Comparison of ENCODE assay signal across 11 cellular contexts in genomic region chr1:44616991-44617702, GRCh38. TPM values are rescaled to one million over a fixed set of nuclear protein-coding genes. Genes with fewer than 3 reads are reported as not detected.
DNase-seq lines count a peak whose midpoint lies in the region; ATAC-seq and TF ChIP-seq lines count a peak whose summit lies in the region.
"Had no signal": no experiment of that assay in that cellular context is flagged by ENCODE, and none has a peak within 500 bp of the region (broad histone marks: within the 10 kb centered on the region; RNA-seq: fewer than 3 reads in every experiment).

No MANE protein-coding gene starts in this region.

- H3K79me2 ChIP-seq in osteoblast (ENCODE audit: insufficient read depth, low read length): no peaks in the 10 kb centered on the region

- peak overlapping the region; percentile 4 to 51 for H3K4me3 ChIP-seq in gastroesophageal sphincter
- peak overlapping the region; percentile 77 for H3K4me3 ChIP-seq in osteoblast (ENCODE audit: insufficient read depth, low read length)

- no peaks in the 10 kb centered on the region for H3K9me3 ChIP-seq in gastroesophageal sphincter
- no peaks in the 10 kb centered on the region for H3K9me3 ChIP-seq in osteoblast (ENCODE audit: low read depth, low read length)

- 27% methylated on average over 7 of the region's 63 CpGs; no CpG with 5 or more reads in 1 of the 2 donors for WGBS in gastroesophageal sphincter (ENCODE audit: low coverage in 1 of 2), 2 donors

- DNase-seq in AG20443 (ENCODE audit: low spot score): peak; percentile 94
- peak; percentile 97 for DNase-seq in osteoblast (ENCODE audit: insufficient read length, low spot score, missing footprints)
- no peak for DNase-seq in NK-92 treated with Interleukin-12 subunit alpha and Interleukin-12 subunit beta, amount 100 ng/mL, for 24 hours (lab: John Stamatoyannopoulos, UW)
- DNase-seq in activated CD4-positive, alpha-beta T cell treated with anti-CD3 and anti-CD28 coated beads for 48 hours: no peak
- DNase-seq: activated CD8-positive, alpha-beta T cell treated with anti-CD3 and anti-CD28 coated beads, Interleukin-2, amount 10 ng/mL, durations not matched to agents 7 days and 5 days; DMS79; NCI-H1930 had no signal

- ATAC-seq in SK-N-SH treated with all-trans-retinoic acid at 6 μM for 48 hours (peak; percentile 74), gastroesophageal sphincter (peak; percentile 72), GM19455 (IDR thresholded peaks at IDR 0.05; ENCODE audit: unreplicated experiment) (no peak), GM19351 (IDR thresholded peaks at IDR 0.05; ENCODE audit: unreplicated experiment) (no peak)
- ATAC-seq: activated CD8-positive, alpha-beta T cell treated with anti-CD3 and anti-CD28 coated beads, Interleukin-2, amount 10 ng/mL, durations not matched to agents 7 days and 5 days had no signal

- peak overlapping the region in 1 of 4 donors; percentile 20 for H3K27ac ChIP-seq in gastroesophageal sphincter
- peak overlapping the region; percentile 23 for H3K27ac ChIP-seq in osteoblast (ENCODE audit: low read depth, low read length)

- H3K27me3 ChIP-seq in gastroesophageal sphincter (peaks cover 17% of the 10 kb centered on the region), osteoblast (ENCODE audit: insufficient read depth, low read length) (no peaks in the 10 kb centered on the region)

- no peaks in the 10 kb centered on the region for H4K20me1 ChIP-seq in osteoblast (ENCODE audit: insufficient read depth, low read length)

- no peaks in the 10 kb centered on the region for H3K36me3 ChIP-seq in gastroesophageal sphincter
- H3K36me3 ChIP-seq in osteoblast (ENCODE audit: insufficient read depth, low read length): no peaks in the 10 kb centered on the region

- TF ChIP-seq EP300 in gastroesophageal sphincter (IDR thresholded peaks at IDR 0.05): no peak

- peak overlapping the region; percentile 82 for H3K4me2 ChIP-seq in osteoblast (ENCODE audit: insufficient read depth, low read length)

- TF ChIP-seq POLR2A in gastroesophageal sphincter (IDR thresholded peaks at IDR 0.05): no peak

- H3K4me1 ChIP-seq in gastroesophageal sphincter: peaks cover 0 to 38% (median 5%) of the 10 kb centered on the region in 3 donors
- peaks cover 39% of the 10 kb centered on the region for H3K4me1 ChIP-seq in osteoblast (ENCODE audit: insufficient read depth, low read length)

- no peak for TF ChIP-seq CTCF in gastroesophageal sphincter (IDR thresholded peaks at IDR 0.05)
- TF ChIP-seq CTCF in osteoblast (IDR thresholded peaks at IDR 0.05; ENCODE audit: extremely low read depth, low read depth, low read length): no peak

- H2AFZ ChIP-seq in osteoblast (ENCODE audit: low read length): peak overlapping the region; percentile 77

TF ChIP-seq in SK-N-SH treated with all-trans-retinoic acid at 6 μM for 48 hours, 23 proteins besides CTCF, POLR2A, EP300 and RAD21:
- TF ChIP-seq ZNF70 (CRISPR knock-in tag; IDR thresholded peaks at IDR 0.05) (no peak), ISL1 (CRISPR knock-in tag; IDR thresholded peaks at IDR 0.05) (no peak), OSR1 (CRISPR knock-in tag; IDR thresholded peaks at IDR 0.05) (no peak), ARNTL (CRISPR knock-in tag; IDR thresholded peaks at IDR 0.05; ENCODE audit: borderline replicate concordance, low read depth) (no peak)
- TF ChIP-seq, protein P1, sequence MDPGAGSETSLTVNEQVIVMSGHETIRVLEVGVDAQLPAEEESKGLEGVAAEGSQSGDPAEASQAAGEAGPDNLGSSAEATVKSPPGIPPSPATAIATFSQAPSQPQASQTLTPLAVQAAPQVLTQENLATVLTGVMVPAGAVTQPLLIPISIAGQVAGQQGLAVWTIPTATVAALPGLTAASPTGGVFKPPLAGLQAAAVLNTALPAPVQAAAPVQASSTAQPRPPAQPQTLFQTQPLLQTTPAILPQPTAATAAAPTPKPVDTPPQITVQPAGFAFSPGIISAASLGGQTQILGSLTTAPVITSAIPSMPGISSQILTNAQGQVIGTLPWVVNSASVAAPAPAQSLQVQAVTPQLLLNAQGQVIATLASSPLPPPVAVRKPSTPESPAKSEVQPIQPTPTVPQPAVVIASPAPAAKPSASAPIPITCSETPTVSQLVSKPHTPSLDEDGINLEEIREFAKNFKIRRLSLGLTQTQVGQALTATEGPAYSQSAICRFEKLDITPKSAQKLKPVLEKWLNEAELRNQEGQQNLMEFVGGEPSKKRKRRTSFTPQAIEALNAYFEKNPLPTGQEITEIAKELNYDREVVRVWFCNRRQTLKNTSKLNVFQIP (CRISPR knock-in tag; IDR thresholded peaks at IDR 0.05; ENCODE audit: borderline replicate concordance, low read depth): no peak
- TF ChIP-seq, protein P2, sequence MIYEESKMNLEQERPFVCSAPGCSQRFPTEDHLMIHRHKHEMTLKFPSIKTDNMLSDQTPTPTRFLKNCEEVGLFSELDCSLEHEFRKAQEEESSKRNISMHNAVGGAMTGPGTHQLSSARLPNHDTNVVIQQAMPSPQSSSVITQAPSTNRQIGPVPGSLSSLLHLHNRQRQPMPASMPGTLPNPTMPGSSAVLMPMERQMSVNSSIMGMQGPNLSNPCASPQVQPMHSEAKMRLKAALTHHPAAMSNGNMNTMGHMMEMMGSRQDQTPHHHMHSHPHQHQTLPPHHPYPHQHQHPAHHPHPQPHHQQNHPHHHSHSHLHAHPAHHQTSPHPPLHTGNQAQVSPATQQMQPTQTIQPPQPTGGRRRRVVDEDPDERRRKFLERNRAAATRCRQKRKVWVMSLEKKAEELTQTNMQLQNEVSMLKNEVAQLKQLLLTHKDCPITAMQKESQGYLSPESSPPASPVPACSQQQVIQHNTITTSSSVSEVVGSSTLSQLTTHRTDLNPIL (CRISPR knock-in tag; IDR thresholded peaks at IDR 0.05; ENCODE audit: low read depth): no peak

RNA-seq across cellular contexts. Expression of gene TMEM53, which starts 57.1 kb away (rescaled TPM):
- total RNA-seq in gastroesophageal sphincter (1 to 10 TPM; 3.9 to 8.3 (median 4.7) TPM), osteoblast (6.9 and 7.7 TPM in 2 replicates)

RNA-seq across cellular contexts. Expression of gene ARMH1, which starts 57.4 kb away (rescaled TPM):
- total RNA-seq in gastroesophageal sphincter: 1 to 10 TPM in 2 of 4 donors, under 1 TPM in 2; 0.66 to 3.0 (median 1.3) TPM
- total RNA-seq in osteoblast: 3.2 and 4.3 TPM in 2 replicates

Comparison
In these comparisons a context has a peak if more than half of its experiments do, and no peak if none do; other contexts are left out.
1. DNase-seq: peak in AG20443 (single experiment) and osteoblast (single experiment); none in NK-92 treated with Interleukin-12 subunit alpha and Interleukin-12 subunit beta, amount 100 ng/mL, for 24 hours (single experiment) and activated CD4-positive, alpha-beta T cell treated with anti-CD3 and anti-CD28 coated beads for 48 hours (single experiment).
2. ATAC-seq: peak in SK-N-SH treated with all-trans-retinoic acid at 6 μM for 48 hours (single experiment) and gastroesophageal sphincter (single experiment); none in GM19455 (single experiment) and GM19351 (single experiment).